In the genomic region with DNA sequence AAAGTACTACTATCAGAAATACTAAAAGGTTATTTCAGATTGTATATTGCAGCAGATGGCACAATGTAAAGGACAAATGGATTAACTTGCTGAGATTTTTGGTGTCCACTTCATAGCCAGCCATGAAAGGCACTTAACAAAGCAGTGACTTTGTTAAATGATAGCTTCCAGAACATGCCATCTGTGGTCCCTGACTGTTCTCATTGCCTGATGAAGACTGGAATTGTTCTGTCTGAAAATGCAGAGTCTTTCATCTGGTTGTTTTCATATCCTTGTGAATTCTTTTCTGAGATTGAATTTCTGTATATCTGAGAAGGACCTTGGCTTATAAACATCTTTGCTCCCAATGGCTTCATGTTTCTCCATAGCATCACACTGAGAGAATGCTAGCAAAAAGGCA, we compare ENCODE assay signal across 19 cellular contexts. TPM values are rescaled to one million over a fixed set of nuclear protein-coding genes. Genes with fewer than 3 reads are reported as not detected.
DNase-seq lines count a peak whose midpoint lies in the region; ATAC-seq and TF ChIP-seq lines count a peak whose summit lies in the region.
"Had no signal": no experiment of that assay in that cellular context is flagged by ENCODE, and none has a peak within 500 bp of the region (broad histone marks: within the 10 kb centered on the region; RNA-seq: fewer than 3 reads in every experiment).

No MANE protein-coding gene starts in this region.

- CTCF ChIA-PET in WTC11 (lab: Charles Lee) = no interaction called here

- H3K27me3 Mint-ChIP-seq in WTC11 (ENCODE audit: low read depth) = peaks cover 52% of the 10 kb centered on the region
- H3K27me3 Mint-ChIP-seq: B cell had no signal

- POLR2A ChIA-PET in WTC11 (lab: Charles Lee) = no interaction called here

- DNase-seq in Ammon's horn (ENCODE audit: low spot score) (peak; percentile 48), NCI-H524 (lab: John Stamatoyannopoulos, UW) (peak; percentile 56 to 91), WTC11 (ENCODE audit: low spot score) (no peak), pons (ENCODE audit: low spot score) (peak; percentile 76), NCI-H2196 treated with DMSO at 0.1 percent for 48 hours (lab: John Stamatoyannopoulos, UW; ENCODE audit: unreplicated experiment) (no peak), NCI-H187 treated with DMSO at 0.1 percent for 48 hours (lab: John Stamatoyannopoulos, UW) (no peak)
- DNase-seq: 8988T; Calu3; CD8-positive, alpha-beta T cell; DMS79 treated with DMSO at 0.1 percent for 48 hours; GF-D8; GOT3; H7; HFFc6 had no signal

- H3K4me3 Mint-ChIP-seq in WTC11 = no peak overlapping the region
- H3K4me3 Mint-ChIP-seq: B cell; CD8-positive, alpha-beta T cell; HFFc6 had no signal

- no peak overlapping the region for H3K27ac Mint-ChIP-seq in WTC11
- H3K27ac Mint-ChIP-seq: B cell; CD8-positive, alpha-beta T cell; HFFc6 had no signal

- ATAC-seq in WTC11 (peak; percentile 38), HG02852 (IDR thresholded peaks at IDR 0.05; ENCODE audit: unreplicated experiment) (no peak)
- ATAC-seq: CD8-positive, alpha-beta T cell; HCT116 had no signal

- no peak for TF ChIP-seq CTCF in WTC11 (IDR thresholded peaks at IDR 0.05)

- H3K36me3 Mint-ChIP-seq in WTC11 = no peaks in the 10 kb centered on the region
- H3K36me3 Mint-ChIP-seq: CD8-positive, alpha-beta T cell had no signal

- H3K9me3 Mint-ChIP-seq in WTC11 = peaks cover 10% of the 10 kb centered on the region; the same call in 1 of the 2 replicates

- H3K4me1 Mint-ChIP-seq in WTC11 = peaks cover 26% of the 10 kb centered on the region
- H3K4me1 Mint-ChIP-seq: B cell had no signal

TF ChIP-seq in WTC11, 78 proteins besides CTCF, POLR2A, EP300 and RAD21:
- no peak for TF ChIP-seq ZNF232 (CRISPR knock-in tag; IDR thresholded peaks at IDR 0.05)
- TF ChIP-seq, protein P1, sequence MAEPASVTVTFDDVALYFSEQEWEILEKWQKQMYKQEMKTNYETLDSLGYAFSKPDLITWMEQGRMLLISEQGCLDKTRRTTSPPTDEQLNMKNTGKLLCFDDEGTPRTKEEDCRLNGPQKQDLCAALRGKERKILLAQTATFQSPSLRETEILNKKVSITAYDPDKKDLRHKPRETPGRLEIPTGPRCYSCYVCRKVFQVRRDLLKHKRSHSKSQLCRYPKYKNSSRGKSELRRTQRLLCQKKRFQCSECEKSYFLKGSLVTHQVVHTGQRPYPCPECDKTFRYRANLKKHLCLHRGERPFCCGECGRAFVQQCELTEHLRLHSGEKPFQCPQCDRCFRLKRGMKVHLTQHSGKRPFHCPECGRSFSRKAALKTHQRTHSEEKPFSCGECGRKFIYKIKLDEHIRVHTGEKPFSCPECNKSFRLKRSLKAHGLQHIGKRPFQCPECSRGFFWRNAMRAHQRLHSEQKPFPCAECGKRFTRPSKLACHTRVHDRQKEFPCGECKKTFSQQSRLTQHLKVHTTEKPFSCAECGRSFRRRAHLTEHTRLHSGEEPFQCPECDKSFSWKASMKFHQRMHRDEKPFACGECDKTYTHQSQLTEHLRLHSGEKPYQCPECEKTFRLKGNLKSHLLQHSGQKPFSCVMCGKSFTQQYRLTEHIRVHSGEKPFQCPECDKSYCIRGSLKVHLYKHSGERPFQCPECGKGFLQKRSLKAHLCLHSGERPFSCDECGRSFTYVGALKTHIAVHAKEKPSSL (CRISPR knock-in tag; conservative IDR thresholded peaks at IDR 0.05) = no peak
- TF ChIP-seq, protein P2, sequence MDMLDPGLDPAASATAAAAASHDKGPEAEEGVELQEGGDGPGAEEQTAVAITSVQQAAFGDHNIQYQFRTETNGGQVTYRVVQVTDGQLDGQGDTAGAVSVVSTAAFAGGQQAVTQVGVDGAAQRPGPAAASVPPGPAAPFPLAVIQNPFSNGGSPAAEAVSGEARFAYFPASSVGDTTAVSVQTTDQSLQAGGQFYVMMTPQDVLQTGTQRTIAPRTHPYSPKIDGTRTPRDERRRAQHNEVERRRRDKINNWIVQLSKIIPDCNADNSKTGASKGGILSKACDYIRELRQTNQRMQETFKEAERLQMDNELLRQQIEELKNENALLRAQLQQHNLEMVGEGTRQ (CRISPR knock-in tag; IDR thresholded peaks at IDR 0.05) = no peak
- no peak for TF ChIP-seq ZNF263 (CRISPR knock-in tag; IDR thresholded peaks at IDR 0.05; ENCODE audit: low read depth)
- no peak for TF ChIP-seq ZNF317 (CRISPR knock-in tag; IDR thresholded peaks at IDR 0.05; ENCODE audit: borderline replicate concordance, low read depth)
- no peak for TF ChIP-seq NR2C2 (CRISPR knock-in tag; IDR thresholded peaks at IDR 0.05)
- TF ChIP-seq NFATC4 (CRISPR knock-in tag; IDR thresholded peaks at IDR 0.05) = no peak
- no peak for TF ChIP-seq EMX1 (CRISPR knock-in tag; IDR thresholded peaks at IDR 0.05)
- TF ChIP-seq, protein P3, sequence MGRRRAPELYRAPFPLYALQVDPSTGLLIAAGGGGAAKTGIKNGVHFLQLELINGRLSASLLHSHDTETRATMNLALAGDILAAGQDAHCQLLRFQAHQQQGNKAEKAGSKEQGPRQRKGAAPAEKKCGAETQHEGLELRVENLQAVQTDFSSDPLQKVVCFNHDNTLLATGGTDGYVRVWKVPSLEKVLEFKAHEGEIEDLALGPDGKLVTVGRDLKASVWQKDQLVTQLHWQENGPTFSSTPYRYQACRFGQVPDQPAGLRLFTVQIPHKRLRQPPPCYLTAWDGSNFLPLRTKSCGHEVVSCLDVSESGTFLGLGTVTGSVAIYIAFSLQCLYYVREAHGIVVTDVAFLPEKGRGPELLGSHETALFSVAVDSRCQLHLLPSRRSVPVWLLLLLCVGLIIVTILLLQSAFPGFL (CRISPR knock-in tag; IDR thresholded peaks at IDR 0.05; ENCODE audit: borderline replicate concordance) = no peak
- no peak for TF ChIP-seq ZNF416 (CRISPR knock-in tag; IDR thresholded peaks at IDR 0.05)
- no peak for TF ChIP-seq KAT7 (CRISPR knock-in tag; IDR thresholded peaks at IDR 0.05; ENCODE audit: borderline replicate concordance)
- TF ChIP-seq SMAD4 (CRISPR knock-in tag; IDR thresholded peaks at IDR 0.05) = no peak
- TF ChIP-seq TEAD1 (CRISPR knock-in tag; IDR thresholded peaks at IDR 0.05) = no peak
- no peak for TF ChIP-seq RELA (CRISPR knock-in tag; IDR thresholded peaks at IDR 0.05; ENCODE audit: borderline replicate concordance)

RNA-seq across cellular contexts. Expression of a gene that starts 44.4 kb away (rescaled TPM):
- total RNA-seq in WTC11 (2021) = 1.1 to 1.4 TPM (median 1.2 TPM) in 3 replicates
- total RNA-seq: A673; B cell; Calu3; CD8-positive, alpha-beta T cell; HFFc6; HT-29 had no signal

Comparison
In these comparisons a context has a peak if more than half of its experiments do, and no peak if none do; other contexts are left out.
1. DNase-seq: peak in Ammon's horn (single experiment), NCI-H524 (2 of 2) and pons (single experiment); none in WTC11 (single experiment), NCI-H2196 treated with DMSO at 0.1 percent for 48 hours (single experiment) and NCI-H187 treated with DMSO at 0.1 percent for 48 hours (single experiment).